Comparison of ENCODE assay signal across 16 cellular contexts in genomic region chr18:54217624-54218023, GRCh38.
DNase-seq lines count a peak whose midpoint lies in the region; ATAC-seq and TF ChIP-seq lines count a peak whose summit lies in the region.
"Had no signal": no experiment of that assay in that cellular context is flagged by ENCODE, and none has a peak within 500 bp of the region (broad histone marks: within the 10 kb centered on the region; RNA-seq: fewer than 3 reads in every experiment).

No MANE protein-coding gene starts in this region.

- H4K20me1 ChIP-seq in OCI-LY3 (ENCODE audit: insufficient read depth, low read length) = peaks cover 85% of the 10 kb centered on the region

- H3K4me2 ChIP-seq in OCI-LY3 (ENCODE audit: low read length) = peak overlapping the region; percentile 49

- H3K36me3 ChIP-seq in GM06990 (ENCODE audit: control insufficient read depth, insufficient read depth, low read length) (no peaks in the 10 kb centered on the region; the same call in none of the 2 replicates), OCI-LY3 (replicated peaks; ENCODE audit: low read depth, low read length) (peaks cover 31% of the 10 kb centered on the region)
- H3K36me3 ChIP-seq: tibial nerve had no signal

- peak overlapping the region; percentile 41 for H3K4me3 ChIP-seq in GM06990 (replicated peaks; ENCODE audit: low read depth, low read length)
- peak overlapping the region; percentile 5 for H3K4me3 ChIP-seq in OCI-LY3 (ENCODE audit: low read length)
- H3K4me3 ChIP-seq: tibial nerve had no signal

- peak; percentile 42 for ATAC-seq in GM19452 (IDR thresholded peaks at IDR 0.05; ENCODE audit: unreplicated experiment)
- ATAC-seq in HG02938 (IDR thresholded peaks at IDR 0.05; ENCODE audit: unreplicated experiment) = peak; percentile 51
- ATAC-seq: activated T-cell treated with anti-CD3 and anti-CD28 coated beads, Interleukin-2, amount 50 U/mL, for 4 hours had no signal

- DNase-seq in GM06990 (ENCODE audit: extremely low read depth, insufficient read length) = no peak
- DNase-seq in activated CD4-positive, alpha-beta T cell treated with anti-CD3 and anti-CD28 coated beads, Interleukin-2, amount 50 U/mL, for 48 hours = no peak
- no peak for DNase-seq in AG08396 (ENCODE audit: low spot score)
- no peak for DNase-seq in HuH-7.5 (ENCODE audit: low spot score)
- DNase-seq in NCI-H774 (lab: John Stamatoyannopoulos, UW) = no peak
- DNase-seq: activated T-cell treated with anti-CD3 and anti-CD28 coated beads, Interleukin-2, amount 50 U/mL, for 4 hours; amygdala; dermis blood vessel endothelial cell; islet precursor cell; NCI-H1048; NCI-H524 treated with DMSO at 0.1 percent for 48 hours; SHP77 treated with DMSO at 0.1 percent for 48 hours had no signal

- H3K27ac ChIP-seq in OCI-LY3 (ENCODE audit: low read length) = no peak overlapping the region
- H3K27ac ChIP-seq: tibial nerve had no signal

- H2AFZ ChIP-seq in OCI-LY3 (ENCODE audit: low read depth, low read length) = no peak overlapping the region

- peaks cover 40% of the 10 kb centered on the region for H3K4me1 ChIP-seq in OCI-LY3 (ENCODE audit: low read length)

- H3K9me3 ChIP-seq in OCI-LY3 (ENCODE audit: insufficient read depth, low read length) = no peaks in the 10 kb centered on the region
- H3K9me3 ChIP-seq: tibial nerve had no signal

- H3K27me3 ChIP-seq in GM06990 (replicated peaks; ENCODE audit: control insufficient read depth, insufficient read depth, low read length) = no peaks in the 10 kb centered on the region
- no peaks in the 10 kb centered on the region for H3K27me3 ChIP-seq in OCI-LY3 (ENCODE audit: low read depth, low read length)
- H3K27me3 ChIP-seq: tibial nerve had no signal

- peaks cover 99% of the 10 kb centered on the region for H3K79me2 ChIP-seq in OCI-LY3 (ENCODE audit: low read length)

- TF ChIP-seq CTCF in GM06990 (IDR thresholded peaks at IDR 0.05; ENCODE audit: insufficient read depth, low read length, poor library complexity, severe bottlenecking) = no peak
- no peak for TF ChIP-seq CTCF in OCI-LY3 (IDR thresholded peaks at IDR 0.05; ENCODE audit: low read depth, low read length)

- H3K9ac ChIP-seq in OCI-LY3 (ENCODE audit: low read length) = no peak overlapping the region
